9 cellular contexts compared by ENCODE assay signal in the genomic region with DNA sequence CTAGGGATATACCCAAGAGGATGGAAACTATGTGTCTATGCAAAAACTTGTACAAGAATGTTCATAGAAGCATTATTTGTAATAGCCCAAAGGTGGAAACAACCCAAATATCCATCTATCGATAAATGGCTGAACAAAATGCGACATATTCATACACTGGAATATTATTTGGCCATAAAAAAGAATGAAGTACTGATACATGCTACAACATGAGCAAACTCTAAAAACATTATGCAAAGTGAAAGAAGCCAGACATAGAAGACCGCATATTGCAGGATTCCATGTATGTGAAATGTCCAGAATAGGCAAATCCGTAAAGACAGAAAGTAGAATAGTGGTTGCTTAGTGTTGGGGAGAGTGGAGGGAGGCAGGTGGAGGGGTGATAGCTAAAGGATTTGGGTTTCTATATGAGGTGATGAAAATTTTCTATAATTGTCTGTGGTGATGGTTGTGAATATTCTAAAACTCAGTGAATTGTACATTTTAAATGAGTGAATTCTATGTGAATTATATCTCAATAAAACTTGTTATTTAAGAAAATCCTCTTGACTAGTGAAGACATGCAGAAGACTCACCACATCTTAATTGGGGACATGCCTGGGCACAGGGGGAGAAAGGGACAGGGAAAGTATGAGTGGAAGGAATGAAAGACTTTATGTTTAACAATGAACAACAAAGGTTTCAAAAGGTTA. TPM values are rescaled to one million over a fixed set of nuclear protein-coding genes. Genes with fewer than 3 reads are reported as not detected.
DNase-seq lines count a peak whose midpoint lies in the region; ATAC-seq, FAIRE-seq and TF ChIP-seq lines count a peak whose summit lies in the region.
"Had no signal": no experiment of that assay in that cellular context is flagged by ENCODE, and none has a peak within 500 bp of the region (broad histone marks: within the 10 kb centered on the region; RNA-seq: fewer than 3 reads in every experiment).

No MANE protein-coding gene starts in this region.

- TF ChIP-seq POLR2A in GM12892 (IDR thresholded peaks at IDR 0.05; ENCODE audit: low read depth, low read length) (no peak), gastroesophageal sphincter (IDR thresholded peaks at IDR 0.05) (no peak), spleen (IDR thresholded peaks at IDR 0.05) (no peak)

- H3K27ac ChIP-seq in OCI-LY7 (ENCODE audit: low read depth, low read length, poor library complexity, severe bottlenecking) (peak overlapping the region; percentile 94), gastroesophageal sphincter (peak overlapping the region; percentile 85 to 100 (median 88)), spleen (peak overlapping the region; percentile 30 to 90 (median 87))

- peak overlapping the region; percentile 68 for H3K4me2 ChIP-seq in OCI-LY7 (ENCODE audit: low read length)

- H3K79me2 ChIP-seq in OCI-LY7 (ENCODE audit: insufficient read depth, low read depth, low read length) = peaks cover 45% of the 10 kb centered on the region

- CTCF ChIA-PET in OCI-LY7 (lab: Charles Lee; ENCODE audit: unreplicated experiment) = interaction anchor here (0.6 to 2.2 kb wide), 7 partner anchors 26 to 138 kb away, joined by 3 to 15 read pairs (median 4); no protein-coding TSS in a partner anchor

- H3K36me3 ChIP-seq in OCI-LY7 (ENCODE audit: insufficient read depth, low read length) = peaks cover 47% of the 10 kb centered on the region
- H3K36me3 ChIP-seq in gastroesophageal sphincter = peaks cover 4 to 19% of the 10 kb centered on the region in 2 donors
- peaks cover 0 to 23% (median 1%) of the 10 kb centered on the region in 6 donors for H3K36me3 ChIP-seq in spleen

- no peaks in the 10 kb centered on the region for H3K27me3 ChIP-seq in gastroesophageal sphincter
- H3K27me3 ChIP-seq in spleen (replicated peaks in 1 of 7) = no peaks in the 10 kb centered on the region

- H3K4me1 ChIP-seq in OCI-LY7 (ENCODE audit: insufficient read depth, low read length, poor library complexity, severe bottlenecking) = peaks cover 84% of the 10 kb centered on the region
- H3K4me1 ChIP-seq in gastroesophageal sphincter = peaks cover 42 to 89% (median 44%) of the 10 kb centered on the region in 3 donors
- H3K4me1 ChIP-seq in spleen = peaks cover 35 to 67% (median 57%) of the 10 kb centered on the region in 6 donors

- FAIRE-seq in GM12892 (lab: Jason Lieb, UNC) = peak; percentile 21

- intact Hi-C loops in OCI-LY7 (cut with micrococcal nuclease; ENCODE audit: unreplicated experiment) (loop anchor here (1.0 to 2.0 kb wide), 7 partner anchors 21 to 429 kb away; a partner anchor contains a TSS), spleen (cut with DNase I; ENCODE audit: low total_unique reads) (loop anchor here (5.0 to 10.0 kb wide), 4 partner anchors 71 to 431 kb away; a partner anchor contains a TSS)

- in situ Hi-C loops in G401 (cut with HindIII; ENCODE audit: low sequenced_read_pairs) = no loop called here

- TF ChIP-seq EP300 in gastroesophageal sphincter (IDR thresholded peaks at IDR 0.05) = no peak

- DNase-seq in GM12892 (ENCODE audit: insufficient read length) (no peak), OCI-LY7 (ENCODE audit: low spot score) (no peak), spleen (no peak), G401 (ENCODE audit: low spot score) (no peak), retina (no peak)
- no peak for DNase-seq in stimulated activated CD8-positive, alpha-beta memory T cell treated with anti-CD3 and anti-CD28 coated beads, Interleukin-4, amount 100 ng/mL, for 48 hours
- DNase-seq: activated effector memory CD4-positive, alpha-beta T cell treated with Interleukin-2 at 50 U/mL for 16 hours; stimulated activated naive CD4-positive, alpha-beta T cell treated with Interleukin-2 at 50 U/mL for 16 hours had no signal

- ATAC-seq in gastroesophageal sphincter = no peak

- POLR2A ChIA-PET in OCI-LY7 (lab: Charles Lee) = interaction anchor here (0.7 to 12.4 kb wide), 26 partner anchors 9 to 186 kb away, joined by 3 to 330 read pairs (median 4); a partner anchor contains a TSS

- peak overlapping the region; percentile 46 for H3K4me3 ChIP-seq in OCI-LY7 (ENCODE audit: low read depth, low read length, poor library complexity, severe bottlenecking)
- no peak overlapping the region for H3K4me3 ChIP-seq in gastroesophageal sphincter
- peak overlapping the region in 1 of 8 donors; percentile 44 for H3K4me3 ChIP-seq in spleen

- WGBS in gastroesophageal sphincter (ENCODE audit: low coverage in 1 of 2), 2 donors = 94 to 100% methylated on average over 4 of the region's 4 CpGs
- WGBS in spleen, 5 donors = 96 to 99% (median 97%) methylated on average over 4 of the region's 4 CpGs

- H3K9me3 ChIP-seq in OCI-LY7 (ENCODE audit: low read length) (peaks cover 9% of the 10 kb centered on the region; the same call in 1 of the 2 replicates), gastroesophageal sphincter (no peaks in the 10 kb centered on the region), spleen (no peaks in the 10 kb centered on the region)

- no peak overlapping the region for H2AFZ ChIP-seq in OCI-LY7 (ENCODE audit: low read length)

- H4K20me1 ChIP-seq in OCI-LY7 (ENCODE audit: insufficient read depth, low read length) = no peaks in the 10 kb centered on the region

- no peaks in the 10 kb centered on the region for H3K9me2 ChIP-seq in OCI-LY7 (ENCODE audit: insufficient read depth, low read length)

- BruUV-seq in OCI-LY7 (replicated peaks; lab: Mats Ljungman, UMichigan) = no TSS peak

- no peak for TF ChIP-seq CTCF in OCI-LY7 (conservative IDR thresholded peaks at IDR 0.05; ENCODE audit: low read length)
- no peak for TF ChIP-seq CTCF in gastroesophageal sphincter (IDR thresholded peaks at IDR 0.05)
- TF ChIP-seq CTCF in spleen (IDR thresholded peaks at IDR 0.05 in 8 of 11, conservative IDR thresholded peaks at IDR 0.05 in 3 of 11) = no peak

RNA-seq across cellular contexts. Expression of a gene that starts 29.8 kb away (rescaled TPM):
- polyA plus RNA-seq in GM12892 (2012; ENCODE audit: missing spikeins) = 18.3 TPM
- 16.9 and 20.0 TPM in 2 replicates for total RNA-seq in OCI-LY7 (2014; rRNA removed; shearing (Covaris generic))
- total RNA-seq in OCI-LY7 (2022) (21.0 and 25.3 TPM in 2 replicates), gastroesophageal sphincter (10 to 100 TPM in 1 of 4 donors, 1 to 10 TPM in 3; 3.6 to 12.4 (median 5.5) TPM), spleen (100 to 1,000 TPM in 3 of 7 donors, 10 to 100 TPM in 4; 68.4 to 220 (median 91.7) TPM)
- 10 to 100 TPM; 23.6 to 30.9 (median 23.7) TPM for polyA plus RNA-seq in spleen
- total RNA-seq in G401 (2014; rRNA removed; shearing (Covaris generic)) = 0.74 and 1.1 TPM in 2 replicates
